Comparison of ENCODE assay signal across 14 cellular contexts in the genomic region with DNA sequence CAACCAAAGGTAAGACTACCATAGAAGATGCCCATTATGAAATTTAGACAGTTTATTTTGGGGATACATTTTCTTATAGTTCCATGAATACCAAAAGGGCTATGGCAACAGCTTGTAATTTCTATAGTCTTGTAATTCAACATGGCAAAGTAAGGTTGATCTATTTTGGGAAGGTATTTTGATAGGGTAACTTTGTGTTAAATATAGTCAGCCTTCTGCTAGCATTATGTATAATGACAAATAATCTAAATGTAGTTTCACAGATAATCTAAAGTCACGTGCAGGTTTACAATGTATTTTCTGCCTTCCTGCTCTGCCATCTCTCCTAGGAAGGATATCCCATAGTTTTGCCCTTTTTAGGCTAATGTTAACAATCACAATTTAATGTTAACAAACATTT.
A peak's percentile ranks its signal among the peaks of the same experiment; 100 is the strongest.
DNase-seq lines count a peak whose midpoint lies in the region; ATAC-seq, FAIRE-seq and TF ChIP-seq lines count a peak whose summit lies in the region.
"Had no signal": no experiment of that assay in that cellular context is flagged by ENCODE, and none has a peak within 500 bp of the region (broad histone marks: within the 10 kb centered on the region; RNA-seq: fewer than 3 reads in every experiment).

No MANE protein-coding gene starts in this region.

- H3K4me1 Mint-ChIP-seq in T-helper 2 cell treated with Interferon-gamma antibody and Interleukin-4, amounts not matched to agents 5 μg/mL and 100 μg/mL, for 36 hours (ENCODE audit: low read depth), result peaks cover 74% of the 10 kb centered on the region
- peaks cover 56% of the 10 kb centered on the region for H3K4me1 Mint-ChIP-seq in activated naive CD8-positive, alpha-beta T cell treated with anti-CD3 and anti-CD28 coated beads, Interleukin-2, amount 10 ng/mL, durations not matched to agents 7 days and 5 days
- peaks cover 26 to 37% of the 10 kb centered on the region in 2 donors for H3K4me1 Mint-ChIP-seq in natural killer cell treated with Interleukin-12 subunit alpha and Interleukin-12 subunit beta and Interleukin-15 and Interleukin-18, amount 100 ng/mL, for 72 hours (ENCODE audit: low read depth in 2 of 2)

- 0% methylated on average over 1 of the region's 1 CpG for WGBS in HepG2 (ENCODE audit: low lambda C conversion rate)

- H3K79me2 ChIP-seq in HepG2 (ENCODE audit: insufficient read depth, low read length), result no peaks in the 10 kb centered on the region

- DNase-seq in T-helper 2 cell treated with Interferon-gamma antibody and Interleukin-4, amounts not matched to agents 5 μg/mL and 100 μg/mL, for 36 hours (ENCODE audit: low spot score), result no peak
- DNase-seq in T-helper 2 cell (no peak), HL-60 (ENCODE audit: low read depth in 1 of 2, low spot score in 1 of 2) (no peak), HepG2 (ENCODE audit: low spot score) (no peak), HUDEP-2 (lab: John Stamatoyannopoulos, UW; ENCODE audit: unreplicated experiment in 76 of 76) (no peak)
- DNase-seq in activated naive CD8-positive, alpha-beta T cell treated with anti-CD3 and anti-CD28 coated beads, Interleukin-2, amount 10 ng/mL, durations not matched to agents 7 days and 5 days, result no peak
- no peak for DNase-seq in natural killer cell treated with Interleukin-12 subunit alpha and Interleukin-12 subunit beta and Interleukin-15 and Interleukin-18, amount 100 ng/mL, for 72 hours (ENCODE audit: low spot score)
- DNase-seq: 8988T, Caco-2, T1000 had no signal

- POLR2A ChIA-PET in activated naive CD8-positive, alpha-beta T cell treated with anti-CD3 and anti-CD28 coated beads, Interleukin-2, amount 10 ng/mL, durations not matched to agents 7 days and 5 days (lab: Charles Lee), result interaction anchor here (0.7 to 1.7 kb wide), 3 partner anchors 10 to 30 kb away, joined by 3 to 9 read pairs (median 5); no protein-coding TSS in a partner anchor
- POLR2A ChIA-PET in HepG2 (lab: Yijun Ruan, JAX), result no interaction called here

- peaks cover 33% of the 10 kb centered on the region for H3K9me3 Mint-ChIP-seq in T-helper 2 cell treated with Interferon-gamma antibody and Interleukin-4, amounts not matched to agents 5 μg/mL and 100 μg/mL, for 36 hours
- peaks cover 14% of the 10 kb centered on the region for H3K9me3 Mint-ChIP-seq in activated naive CD8-positive, alpha-beta T cell treated with anti-CD3 and anti-CD28 coated beads, Interleukin-2, amount 10 ng/mL, durations not matched to agents 7 days and 5 days
- peaks cover 5% of the 10 kb centered on the region for H3K9me3 Mint-ChIP-seq in natural killer cell treated with Interleukin-12 subunit alpha and Interleukin-12 subunit beta and Interleukin-15 and Interleukin-18, amount 100 ng/mL, for 72 hours
- H3K9me3 Mint-ChIP-seq: type B pancreatic cell had no signal

- H3K27ac Mint-ChIP-seq in T-helper 2 cell treated with Interferon-gamma antibody and Interleukin-4, amounts not matched to agents 5 μg/mL and 100 μg/mL, for 36 hours, result peak overlapping the region; percentile 94
- peak overlapping the region; percentile 95 for H3K27ac Mint-ChIP-seq in activated naive CD8-positive, alpha-beta T cell treated with anti-CD3 and anti-CD28 coated beads, Interleukin-2, amount 10 ng/mL, durations not matched to agents 7 days and 5 days
- peak overlapping the region; percentile 69 to 80 for H3K27ac Mint-ChIP-seq in natural killer cell treated with Interleukin-12 subunit alpha and Interleukin-12 subunit beta and Interleukin-15 and Interleukin-18, amount 100 ng/mL, for 72 hours
- H3K27ac Mint-ChIP-seq: type B pancreatic cell had no signal

- TF ChIP-seq POLR2A in HepG2 (IDR thresholded peaks at IDR 0.05; ENCODE audit: insufficient read depth in 1 of 2, low read depth in 2 of 2, low read length in 2 of 2), result no peak

- BruUV-seq in HepG2 (replicated peaks; lab: Mats Ljungman, UMichigan), result no TSS peak

- no peaks in the 10 kb centered on the region for H4K20me1 ChIP-seq in HepG2 (ENCODE audit: insufficient read depth, low read length)

- H3K4me3 Mint-ChIP-seq in T-helper 2 cell treated with Interferon-gamma antibody and Interleukin-4, amounts not matched to agents 5 μg/mL and 100 μg/mL, for 36 hours, result peak overlapping the region; percentile 72
- peak overlapping the region; percentile 66 for H3K4me3 Mint-ChIP-seq in activated naive CD8-positive, alpha-beta T cell treated with anti-CD3 and anti-CD28 coated beads, Interleukin-2, amount 10 ng/mL, durations not matched to agents 7 days and 5 days
- peak overlapping the region; percentile 72 for H3K4me3 Mint-ChIP-seq in natural killer cell treated with Interleukin-12 subunit alpha and Interleukin-12 subunit beta and Interleukin-15 and Interleukin-18, amount 100 ng/mL, for 72 hours
- H3K4me3 Mint-ChIP-seq: type B pancreatic cell had no signal

- H3K27me3 ChIP-seq in HL-60 (ENCODE audit: insufficient read depth, poor library complexity, severe bottlenecking) (no peaks in the 10 kb centered on the region), HepG2 (ENCODE audit: control insufficient read depth in 1 of 2, insufficient read depth in 2 of 2, low read length in 2 of 2) (no peaks in the 10 kb centered on the region)

- H3K36me3 Mint-ChIP-seq in T-helper 2 cell treated with Interferon-gamma antibody and Interleukin-4, amounts not matched to agents 5 μg/mL and 100 μg/mL, for 36 hours (ENCODE audit: low read depth), result peaks cover 47% of the 10 kb centered on the region
- peaks cover 41% of the 10 kb centered on the region for H3K36me3 Mint-ChIP-seq in activated naive CD8-positive, alpha-beta T cell treated with anti-CD3 and anti-CD28 coated beads, Interleukin-2, amount 10 ng/mL, durations not matched to agents 7 days and 5 days
- H3K36me3 Mint-ChIP-seq in natural killer cell treated with Interleukin-12 subunit alpha and Interleukin-12 subunit beta and Interleukin-15 and Interleukin-18, amount 100 ng/mL, for 72 hours, result peaks cover 8% of the 10 kb centered on the region
- H3K36me3 Mint-ChIP-seq: type B pancreatic cell had no signal

- no peaks in the 10 kb centered on the region for H3K27me3 Mint-ChIP-seq in T-helper 2 cell treated with Interferon-gamma antibody and Interleukin-4, amounts not matched to agents 5 μg/mL and 100 μg/mL, for 36 hours (ENCODE audit: low read depth)
- H3K27me3 Mint-ChIP-seq in activated naive CD8-positive, alpha-beta T cell treated with anti-CD3 and anti-CD28 coated beads, Interleukin-2, amount 10 ng/mL, durations not matched to agents 7 days and 5 days, result no peaks in the 10 kb centered on the region
- peaks cover 0 to 5% of the 10 kb centered on the region in 2 donors for H3K27me3 Mint-ChIP-seq in natural killer cell treated with Interleukin-12 subunit alpha and Interleukin-12 subunit beta and Interleukin-15 and Interleukin-18, amount 100 ng/mL, for 72 hours
- H3K27me3 Mint-ChIP-seq: type B pancreatic cell had no signal

- H3K36me3 ChIP-seq in HepG2 (replicated peaks in 1 of 2; ENCODE audit: control insufficient read depth in 1 of 2, insufficient read depth in 2 of 2, low read length in 2 of 2), result no peaks in the 10 kb centered on the region

- H2AFZ ChIP-seq in HepG2 (ENCODE audit: low read length), result no peak overlapping the region

- ATAC-seq in activated naive CD8-positive, alpha-beta T cell treated with anti-CD3 and anti-CD28 coated beads, Interleukin-2, amount 10 ng/mL, durations not matched to agents 7 days and 5 days (ENCODE audit: low read depth), result no peak
- no peak for ATAC-seq in natural killer cell treated with Interleukin-12 subunit alpha and Interleukin-12 subunit beta and Interleukin-15 and Interleukin-18, amount 100 ng/mL, for 72 hours
- no peak for ATAC-seq in HG02642 (IDR thresholded peaks at IDR 0.05; ENCODE audit: poor library complexity, unreplicated experiment)
- ATAC-seq in HepG2, result no peak

- no peak overlapping the region for H3K9ac ChIP-seq in HepG2 (ENCODE audit: insufficient read depth, low read depth, low read length)

- H3K9me3 ChIP-seq in HepG2 (ENCODE audit: low read length), result no peaks in the 10 kb centered on the region
- H3K9me3 ChIP-seq: Caco-2 had no signal

- CTCF ChIA-PET in HepG2 (lab: Yijun Ruan, JAX; ENCODE audit: low intra/inter-chr PET ratio, low total read pairs), result no interaction called here

- no peak for TF ChIP-seq RAD21 in HepG2 (CRISPR knock-in tag; IDR thresholded peaks at IDR 0.05)

- H3K4me3 ChIP-seq in HL-60 (replicated peaks; ENCODE audit: insufficient read depth, low read length) (no peak overlapping the region), HepG2 (replicated peaks in 1 of 3; ENCODE audit: insufficient read depth in 1 of 3, low read depth in 2 of 3, low read length in 3 of 3) (no peak overlapping the region)

- no peak for FAIRE-seq in HepG2 (lab: Jason Lieb, UNC)
- FAIRE-seq: kidney had no signal

- intact Hi-C loops in HepG2 (cut with micrococcal nuclease; ENCODE audit: unreplicated experiment), result no loop called here

- TF ChIP-seq EP300 in HepG2 (IDR thresholded peaks at IDR 0.05; ENCODE audit: low read depth in 2 of 2, low read length in 2 of 2) (no peak), HepG2 (CRISPR knock-in tag; IDR thresholded peaks at IDR 0.05; ENCODE audit: borderline replicate concordance) (no peak)

- TF ChIP-seq CTCF in HL-60 (IDR thresholded peaks at IDR 0.05; ENCODE audit: insufficient read depth, low read length), result no peak
- TF ChIP-seq CTCF in HepG2 (CRISPR knock-in tag; IDR thresholded peaks at IDR 0.05), result no peak

- H3K4me1 ChIP-seq in HepG2 (ENCODE audit: insufficient read depth, low read length), result no peaks in the 10 kb centered on the region
- H3K4me1 ChIP-seq: Caco-2 had no signal

- in situ Hi-C loops in HepG2 (cut with HindIII; ENCODE audit: extremely low pct_ligation_motif_present, low pct_unique_long_range_greater_than_20kb), result no loop called here

- H3K4me2 ChIP-seq in HepG2 (ENCODE audit: low read depth, low read length), result no peak overlapping the region

- H3K27ac ChIP-seq in HL-60 (replicated peaks) (peak overlapping the region; percentile 69), HepG2 (ENCODE audit: extremely low read length, insufficient read depth, low read length) (no peak overlapping the region)
- H3K27ac ChIP-seq: epithelial cell of prostate had no signal

TF ChIP-seq in HepG2, 621 proteins besides CTCF, POLR2A, EP300 and RAD21 (continues in another document):
- TF ChIP-seq HOXA7 (CRISPR knock-in tag; IDR thresholded peaks at IDR 0.05) (no peak), MATR3 (CRISPR knock-in tag; IDR thresholded peaks at IDR 0.05) (no peak), RBM39 (IDR thresholded peaks at IDR 0.05; ENCODE audit: low read depth, low read length, poor library complexity, severe bottlenecking) (no peak), ZNF382 (CRISPR knock-in tag; IDR thresholded peaks at IDR 0.05; ENCODE audit: borderline replicate concordance) (no peak), NCOR1 (IDR thresholded peaks at IDR 0.05; ENCODE audit: borderline replicate concordance, low read length) (no peak), ARNT2 (CRISPR knock-in tag; IDR thresholded peaks at IDR 0.05; ENCODE audit: low read depth) (no peak)
